In the genomic region with DNA sequence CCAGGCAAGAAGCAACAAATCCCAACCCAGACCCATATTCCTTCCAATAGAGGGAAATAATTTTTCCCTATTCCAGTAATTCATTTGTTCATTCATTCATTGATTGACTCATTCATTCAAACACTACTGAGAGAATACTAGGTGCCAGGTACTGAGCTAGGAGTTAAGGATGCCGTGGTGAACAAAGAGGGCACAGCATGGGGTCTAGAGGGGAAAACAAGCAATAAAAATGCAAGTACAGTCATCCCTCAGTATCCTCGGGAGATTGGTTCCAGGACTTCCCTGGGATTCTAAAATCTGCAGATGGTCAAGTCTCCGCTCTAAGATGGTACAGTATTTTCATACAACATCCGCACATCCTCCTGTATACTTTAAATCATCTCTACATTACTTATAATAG, we compare ENCODE assay signal across 16 cellular contexts. TPM values are rescaled to one million over a fixed set of nuclear protein-coding genes. Genes with fewer than 3 reads are reported as not detected.
A peak's percentile ranks its signal among the peaks of the same experiment; 100 is the strongest.
DNase-seq lines count a peak whose midpoint lies in the region; ATAC-seq and TF ChIP-seq lines count a peak whose summit lies in the region.
"Had no signal": no experiment of that assay in that cellular context is flagged by ENCODE, and none has a peak within 500 bp of the region (broad histone marks: within the 10 kb centered on the region; RNA-seq: fewer than 3 reads in every experiment).

No MANE protein-coding gene starts in this region.

- intact Hi-C loops in mammary epithelial cell (cut with micrococcal nuclease): no loop called here

- H3K27ac Mint-ChIP-seq in IgD-negative memory B cell (peak overlapping the region in 2 of 3 donors; percentile 44 to 66), memory B cell (peak overlapping the region; percentile 45)

- H2AFZ ChIP-seq in mammary epithelial cell (ENCODE audit: low read depth, low read length): no peak overlapping the region

- no peaks in the 10 kb centered on the region for H3K27me3 ChIP-seq in mammary epithelial cell (ENCODE audit: insufficient read depth, low read length)
- H3K27me3 ChIP-seq: BLaER1 had no signal

- H3K36me3 Mint-ChIP-seq in IgD-negative memory B cell (peaks cover 12% of the 10 kb centered on the region), memory B cell (peaks cover 37% of the 10 kb centered on the region)
- H3K36me3 Mint-ChIP-seq in activated T-cell treated with anti-CD3 and anti-CD28 coated beads, Interleukin-2, amount 50 U/mL, for 4 hours (ENCODE audit: insufficient read depth): peaks cover 57% of the 10 kb centered on the region

- in situ Hi-C loops in mammary epithelial cell (cut with MboI; ENCODE audit: low sequenced_read_pairs in 2 of 2): no loop called here

- no peak overlapping the region for H3K9ac ChIP-seq in mammary epithelial cell (ENCODE audit: insufficient read depth, low read length)
- H3K9ac ChIP-seq: BLaER1 had no signal

- no peaks in the 10 kb centered on the region for H3K9me3 ChIP-seq in mammary epithelial cell (replicated peaks; ENCODE audit: insufficient read depth, low read length)
- H3K9me3 ChIP-seq: BLaER1 had no signal

- 89% methylated on average over 4 of the region's 4 CpGs for WGBS in mammary epithelial cell (ENCODE audit: low coverage, missing lambda C conversion rate)

- no peaks in the 10 kb centered on the region for H4K20me1 ChIP-seq in mammary epithelial cell (ENCODE audit: insufficient read depth, low read length)
- H4K20me1 ChIP-seq: BLaER1 had no signal

- H3K4me3 Mint-ChIP-seq in IgD-negative memory B cell (no peak overlapping the region), memory B cell (no peak overlapping the region)
- H3K4me3 Mint-ChIP-seq in activated T-cell treated with anti-CD3 and anti-CD28 coated beads, Interleukin-2, amount 50 U/mL, for 4 hours: no peak overlapping the region

- H3K27me3 Mint-ChIP-seq in IgD-negative memory B cell (no peaks in the 10 kb centered on the region), memory B cell (no peaks in the 10 kb centered on the region)
- H3K27me3 Mint-ChIP-seq in activated T-cell treated with anti-CD3 and anti-CD28 coated beads, Interleukin-2, amount 50 U/mL, for 4 hours (ENCODE audit: low read depth): no peaks in the 10 kb centered on the region

- BruUV-seq in mammary epithelial cell (replicated peaks; lab: Mats Ljungman, UMichigan): no TSS peak

- no peaks in the 10 kb centered on the region for H3K36me3 ChIP-seq in mammary epithelial cell (ENCODE audit: insufficient read depth, low read length)

- H3K4me3 ChIP-seq in mammary epithelial cell (replicated peaks in 1 of 3; ENCODE audit: insufficient read depth in 1 of 3, low read depth in 2 of 3, low read length in 3 of 3): no peak overlapping the region
- H3K4me3 ChIP-seq: BLaER1 had no signal

- H3K4me1 Mint-ChIP-seq in IgD-negative memory B cell (peaks cover 27 to 33% (median 30%) of the 10 kb centered on the region in 3 donors), memory B cell (peaks cover 27% of the 10 kb centered on the region)
- H3K4me1 Mint-ChIP-seq in activated T-cell treated with anti-CD3 and anti-CD28 coated beads, Interleukin-2, amount 50 U/mL, for 4 hours (ENCODE audit: low read depth): peaks cover 12% of the 10 kb centered on the region

- DNase-seq in NCI-H146 (lab: John Stamatoyannopoulos, UW): peak; percentile 20
- DNase-seq in NCI-H146 treated with DMSO at 0.1 percent for 48 hours (lab: John Stamatoyannopoulos, UW; ENCODE audit: unreplicated experiment): no peak
- DNase-seq in mammary epithelial cell: no peak
- DNase-seq in memory B cell (ENCODE audit: low spot score in 2 of 2): no peak
- no peak for DNase-seq in occipital lobe (lab: John Stamatoyannopoulos, UW)
- DNase-seq in activated T-cell treated with anti-CD3 and anti-CD28 coated beads, Interleukin-2, amount 50 U/mL, for 4 hours: no peak
- DNase-seq: 8988T; H7; MV-4-11; NCI-H1694 treated with DMSO at 0.1 percent for 48 hours; NCI-H2171 treated with DMSO at 0.1 percent for 48 hours; NCI-H510A treated with DMSO at 0.1 percent for 48 hours; NK-92 treated with Interleukin-12 subunit alpha and Interleukin-12 subunit beta, amount 100 ng/mL, for 24 hours had no signal

- H3K4me2 ChIP-seq in mammary epithelial cell (ENCODE audit: insufficient read depth, low read depth, low read length): peak overlapping the region; percentile 41
- H3K4me2 ChIP-seq: BLaER1 had no signal

- no peak for TF ChIP-seq CTCF in mammary epithelial cell (conservative IDR thresholded peaks at IDR 0.05 in 1 of 2, IDR thresholded peaks at IDR 0.05 in 1 of 2; ENCODE audit: extremely low read depth in 1 of 2, insufficient read depth in 1 of 2, low read depth in 1 of 2, low read length in 2 of 2)

- CTCF ChIA-PET in mammary epithelial cell (lab: Charles Lee; ENCODE audit: low non-redundant PET): interaction anchor here (0.6 kb wide), 1 partner anchor 29 kb away, joined by 4 read pairs; no protein-coding TSS in a partner anchor

- dilution Hi-C loops in mammary epithelial cell (cut with HindIII; ENCODE audit: low sequenced_read_pairs): no loop called here

- H3K27ac ChIP-seq in mammary epithelial cell (ENCODE audit: insufficient read depth, low read depth, low read length): no peak overlapping the region
- H3K27ac ChIP-seq: BLaER1 had no signal

- no peaks in the 10 kb centered on the region for H3K9me3 Mint-ChIP-seq in IgD-negative memory B cell
- no peaks in the 10 kb centered on the region for H3K9me3 Mint-ChIP-seq in memory B cell
- H3K9me3 Mint-ChIP-seq in activated T-cell treated with anti-CD3 and anti-CD28 coated beads, Interleukin-2, amount 50 U/mL, for 4 hours: no peaks in the 10 kb centered on the region

- H3K4me1 ChIP-seq in mammary epithelial cell (ENCODE audit: insufficient read depth, low read length): peaks cover 28% of the 10 kb centered on the region
- H3K4me1 ChIP-seq: BLaER1 had no signal

- no peaks in the 10 kb centered on the region for H3K79me2 ChIP-seq in mammary epithelial cell (ENCODE audit: insufficient read depth, low read length)

- ATAC-seq in memory B cell (ENCODE audit: low read depth) (no peak), GM18498 (IDR thresholded peaks at IDR 0.05; ENCODE audit: unreplicated experiment) (no peak)
- no peak for ATAC-seq in activated T-cell treated with anti-CD3 and anti-CD28 coated beads, Interleukin-2, amount 50 U/mL, for 4 hours

RNA-seq across cellular contexts. Expression of a gene that starts 18.7 kb away (rescaled TPM):
- 17.5 TPM for polyA plus RNA-seq in IgD-negative memory B cell
- 10 to 100 TPM; 10.6 to 15.3 TPM for total RNA-seq in mammary epithelial cell
- polyA plus RNA-seq in mammary epithelial cell: 8.7 TPM
- polyA minus RNA-seq in mammary epithelial cell: 2.0 TPM
- total RNA-seq in occipital lobe: 63.2 TPM
- 10 to 100 TPM; 15.1 to 27.7 (median 24.5) TPM for total RNA-seq in activated T-cell treated with anti-CD3 and anti-CD28 coated beads, Interleukin-2, amount 50 U/mL, for 4 hours
